In the genomic region with DNA sequence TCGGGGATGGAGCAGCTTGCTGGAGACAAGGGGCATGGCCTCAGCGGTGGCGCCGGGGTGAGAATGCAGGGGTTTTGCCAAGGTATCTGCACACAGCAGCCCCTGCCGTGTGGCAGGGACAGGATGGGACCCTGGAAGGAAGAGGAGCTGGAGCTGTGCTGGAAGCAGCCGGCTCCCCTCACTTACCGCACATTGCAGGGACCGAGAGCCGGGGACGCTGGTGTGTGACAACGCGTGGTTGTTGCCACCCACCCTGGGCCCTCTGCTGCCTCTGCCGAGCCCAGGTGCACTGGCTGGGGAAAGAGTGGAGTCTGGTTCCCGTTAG, we compare ENCODE assay signal across 19 cellular contexts. TPM values are rescaled to one million over a fixed set of nuclear protein-coding genes. Genes with fewer than 3 reads are reported as not detected.
"Had no signal": no experiment of that assay in that cellular context is flagged by ENCODE, and none has a peak within 500 bp of the region (broad histone marks: within the 10 kb centered on the region; RNA-seq: fewer than 3 reads in every experiment).

No MANE protein-coding gene starts in this region.

- H3K9ac ChIP-seq: parathyroid adenoma had no signal

- H3K27ac ChIP-seq: gastrocnemius medialis, left lung, parathyroid adenoma, sigmoid colon, thyroid gland, uterus, VCaP had no signal

- H2AFZ ChIP-seq: parathyroid adenoma had no signal

- H3K4me3 ChIP-seq: gastrocnemius medialis, left lung, mucosa of descending colon, sigmoid colon, thyroid gland, uterus had no signal

- DNase-seq: activated CD4-positive, CD25-positive, alpha-beta regulatory T cell treated with anti-CD3 and anti-CD28 coated beads, Interleukin-2, amount 50 U/mL, for 72 hours; activated effector memory CD4-positive, alpha-beta T cell treated with Interleukin-2 at 50 U/mL for 16 hours; activated T-cell treated with anti-CD3 and anti-CD28 coated beads, Interleukin-2, amount 50 U/mL, for 48 hours; effector CD8-positive, alpha-beta T cell; head of caudate nucleus; naive B cell; sigmoid colon; stimulated activated CD8-positive, alpha-beta memory T cell treated with anti-CD3 and anti-CD28 coated beads, Interleukin-4, amount 100 ng/mL, for 48 hours; stimulated activated naive CD4-positive, alpha-beta T cell; thyroid gland had no signal

- H3K9me3 Mint-ChIP-seq: activated naive CD4-positive, alpha-beta T cell treated with anti-CD3 and anti-CD28 coated beads, Interleukin-2, amount 50 U/mL, for 24 hours; naive B cell had no signal

- H3K27me3 Mint-ChIP-seq: activated naive CD4-positive, alpha-beta T cell treated with anti-CD3 and anti-CD28 coated beads, Interleukin-2, amount 50 U/mL, for 24 hours; naive B cell had no signal

- H3K27me3 ChIP-seq: gastrocnemius medialis, left lung, sigmoid colon, thyroid gland, uterus had no signal

- H3K9me3 ChIP-seq: gastrocnemius medialis, left lung, mucosa of descending colon, sigmoid colon, thyroid gland, uterus had no signal

- H3K36me3 ChIP-seq: uterus had no signal

- ATAC-seq: esophagus mucosa, gastrocnemius medialis, left lung, mucosa of descending colon had no signal

- H3K27ac Mint-ChIP-seq: activated naive CD4-positive, alpha-beta T cell treated with anti-CD3 and anti-CD28 coated beads, Interleukin-2, amount 50 U/mL, for 24 hours had no signal

RNA-seq across cellular contexts. Expression of gene IGFALS, which starts 7.7 kb away (rescaled TPM):
- total RNA-seq: bronchial epithelial cell, esophagus mucosa had no signal
